1 cellular context compared by ENCODE assay signal in the genomic region with DNA sequence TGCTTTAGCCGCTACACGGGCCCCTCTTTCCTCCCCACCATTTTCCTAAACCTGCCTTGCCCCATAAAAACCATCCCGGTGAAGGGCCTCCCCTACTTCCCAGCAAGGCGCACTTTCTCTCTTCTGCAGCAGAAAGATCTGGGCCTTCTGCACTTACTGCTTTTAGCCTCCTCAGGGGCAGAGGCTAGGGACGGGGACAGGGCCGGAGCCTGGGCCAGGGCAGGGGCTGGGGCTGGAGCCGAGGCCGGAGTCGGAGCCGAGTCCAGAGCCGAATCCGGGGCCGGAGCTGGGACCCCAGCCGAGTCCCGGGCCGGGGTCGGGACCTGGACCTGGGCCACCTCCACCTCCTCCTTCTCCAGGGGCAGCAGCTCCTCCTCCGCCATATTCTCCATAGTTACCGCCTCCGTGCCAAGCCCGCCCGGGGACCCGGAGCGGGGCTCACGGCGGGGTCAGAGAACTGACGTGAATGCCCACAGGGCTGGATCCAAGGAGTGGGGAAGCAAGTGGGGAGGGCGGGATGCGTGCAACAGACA.
TF ChIP-seq lines count a peak whose summit lies in the region.

No MANE protein-coding gene starts in this region.

TF ChIP-seq in K562, 482 proteins besides CTCF, POLR2A, EP300 and RAD21 (continued from another document and continues in another):
- TF ChIP-seq, protein P1, sequence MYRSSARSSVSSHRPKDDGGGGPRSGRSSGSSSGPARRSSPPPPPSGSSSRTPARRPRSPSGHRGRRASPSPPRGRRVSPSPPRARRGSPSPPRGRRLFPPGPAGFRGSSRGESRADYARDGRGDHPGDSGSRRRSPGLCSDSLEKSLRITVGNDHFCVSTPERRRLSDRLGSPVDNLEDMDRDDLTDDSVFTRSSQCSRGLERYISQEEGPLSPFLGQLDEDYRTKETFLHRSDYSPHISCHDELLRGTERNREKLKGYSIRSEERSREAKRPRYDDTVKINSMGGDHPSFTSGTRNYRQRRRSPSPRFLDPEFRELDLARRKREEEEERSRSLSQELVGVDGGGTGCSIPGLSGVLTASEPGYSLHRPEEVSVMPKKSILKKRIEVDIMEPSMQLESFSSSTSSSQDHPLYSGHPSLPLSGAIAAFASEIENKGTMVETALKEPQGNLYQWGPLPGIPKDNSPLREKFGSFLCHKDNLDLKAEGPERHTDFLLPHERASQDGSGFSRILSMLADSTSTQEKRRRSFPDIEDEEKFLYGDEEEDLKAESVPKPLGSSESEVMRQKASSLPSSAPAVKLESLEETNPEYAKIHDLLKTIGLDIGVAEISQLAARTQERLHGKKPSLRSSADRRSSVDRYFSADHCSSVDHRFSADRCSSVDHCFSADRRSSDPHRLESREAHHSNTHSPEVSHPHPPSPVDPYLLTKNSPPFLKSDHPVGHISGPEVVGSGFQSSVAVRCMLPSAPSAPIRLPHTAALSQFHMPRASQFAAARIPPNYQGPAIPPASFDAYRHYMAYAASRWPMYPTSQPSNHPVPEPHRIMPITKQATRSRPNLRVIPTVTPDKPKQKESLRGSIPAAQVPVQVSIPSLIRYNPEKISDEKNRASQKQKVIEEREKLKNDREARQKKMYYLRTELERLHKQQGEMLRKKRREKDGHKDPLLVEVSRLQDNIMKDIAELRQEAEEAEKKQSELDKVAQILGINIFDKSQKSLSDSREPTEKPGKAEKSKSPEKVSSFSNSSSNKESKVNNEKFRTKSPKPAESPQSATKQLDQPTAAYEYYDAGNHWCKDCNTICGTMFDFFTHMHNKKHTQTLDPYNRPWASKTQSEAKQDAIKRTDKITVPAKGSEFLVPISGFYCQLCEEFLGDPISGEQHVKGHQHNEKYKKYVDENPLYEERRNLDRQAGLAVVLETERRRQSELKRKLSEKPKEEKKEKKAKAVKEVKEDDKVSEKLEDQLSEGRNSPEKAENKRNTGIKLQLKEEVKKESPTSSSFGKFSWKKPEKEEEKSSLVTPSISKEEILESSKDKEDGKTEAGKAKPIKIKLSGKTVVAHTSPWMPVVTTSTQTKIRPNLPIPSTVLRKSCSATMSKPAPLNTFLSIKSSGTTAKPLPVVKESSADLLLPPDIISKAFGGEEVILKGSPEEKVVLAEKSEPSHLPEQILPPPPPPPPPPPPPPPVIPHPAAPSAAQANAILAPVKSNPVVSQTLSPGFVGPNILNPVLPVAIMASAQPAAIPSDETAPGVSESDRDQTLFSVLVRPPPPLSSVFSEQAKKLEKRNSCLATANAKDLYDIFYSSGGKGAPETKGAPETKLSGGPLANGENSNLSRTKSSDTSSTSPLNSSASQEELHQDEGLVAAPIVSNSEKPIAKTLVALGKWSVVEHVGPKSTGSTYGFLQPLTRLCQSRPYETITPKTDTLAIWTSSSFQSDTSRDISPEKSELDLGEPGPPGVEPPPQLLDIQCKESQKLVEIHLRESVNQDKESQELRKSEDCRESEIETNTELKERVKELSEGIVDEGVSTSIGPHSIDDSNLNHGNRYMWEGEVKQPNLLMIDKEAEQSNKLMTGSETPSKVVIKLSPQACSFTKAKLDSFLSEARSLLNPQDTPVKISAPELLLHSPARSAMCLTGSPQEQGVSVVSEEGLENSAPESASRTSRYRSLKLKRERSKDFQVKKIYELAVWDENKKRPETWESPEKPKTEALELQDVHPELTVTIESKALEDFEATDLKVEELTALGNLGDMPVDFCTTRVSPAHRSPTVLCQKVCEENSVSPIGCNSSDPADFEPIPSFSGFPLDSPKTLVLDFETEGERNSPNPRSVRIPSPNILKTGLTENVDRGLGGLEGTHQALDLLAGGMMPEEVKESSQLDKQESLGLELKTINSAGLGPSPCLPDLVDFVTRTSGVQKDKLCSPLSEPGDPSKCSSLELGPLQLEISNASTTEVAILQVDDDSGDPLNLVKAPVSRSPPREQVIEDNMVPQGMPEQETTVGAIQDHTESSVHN (IDR thresholded peaks at IDR 0.05; ENCODE audit: borderline replicate concordance in 1 of 2, low read depth in 1 of 2): no peak
- TF ChIP-seq, protein P2, sequence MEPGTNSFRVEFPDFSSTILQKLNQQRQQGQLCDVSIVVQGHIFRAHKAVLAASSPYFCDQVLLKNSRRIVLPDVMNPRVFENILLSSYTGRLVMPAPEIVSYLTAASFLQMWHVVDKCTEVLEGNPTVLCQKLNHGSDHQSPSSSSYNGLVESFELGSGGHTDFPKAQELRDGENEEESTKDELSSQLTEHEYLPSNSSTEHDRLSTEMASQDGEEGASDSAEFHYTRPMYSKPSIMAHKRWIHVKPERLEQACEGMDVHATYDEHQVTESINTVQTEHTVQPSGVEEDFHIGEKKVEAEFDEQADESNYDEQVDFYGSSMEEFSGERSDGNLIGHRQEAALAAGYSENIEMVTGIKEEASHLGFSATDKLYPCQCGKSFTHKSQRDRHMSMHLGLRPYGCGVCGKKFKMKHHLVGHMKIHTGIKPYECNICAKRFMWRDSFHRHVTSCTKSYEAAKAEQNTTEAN (CRISPR knock-in tag; IDR thresholded peaks at IDR 0.05): no peak; the same call in 1 of the 2 replicates
- TF ChIP-seq ZNF224 (CRISPR knock-in tag; IDR thresholded peaks at IDR 0.05) (no peak; the same call in 1 of the 2 replicates), ZNF586 (CRISPR knock-in tag; conservative IDR thresholded peaks at IDR 0.05) (no peak), ZNF76 (CRISPR knock-in tag; IDR thresholded peaks at IDR 0.05; ENCODE audit: borderline replicate concordance) (peak; percentile 33; the same call in 1 of the 2 replicates), ARID1B (IDR thresholded peaks at IDR 0.05) (no peak), NCOA6 (IDR thresholded peaks at IDR 0.05) (no peak), FOS (IDR thresholded peaks at IDR 0.05; ENCODE audit: extremely low read depth, insufficient read length) (no peak), DACH1 (IDR thresholded peaks at IDR 0.05; ENCODE audit: partially characterized antibody) (no peak), MXI1 (IDR thresholded peaks at IDR 0.05; ENCODE audit: low read depth, low read length) (no peak), NFE2L1 (tag; IDR thresholded peaks at IDR 0.05; ENCODE audit: borderline replicate concordance, low read depth) (no peak), MEF2A (IDR thresholded peaks at IDR 0.05; ENCODE audit: control insufficient read depth, low read depth, low read length) (no peak), KAT8 (IDR thresholded peaks at IDR 0.05; ENCODE audit: low read depth) (no peak), ZNF253 (CRISPR knock-in tag; conservative IDR thresholded peaks at IDR 0.05) (no peak), ILK (tag; IDR thresholded peaks at IDR 0.05; ENCODE audit: borderline replicate concordance, low read depth) (no peak), TAF1 (IDR thresholded peaks at IDR 0.05; ENCODE audit: control insufficient read depth, extremely low read depth, insufficient read depth, low read length, severe bottlenecking) (no peak), ZNF263 (CRISPR knock-in tag; IDR thresholded peaks at IDR 0.05; ENCODE audit: borderline replicate concordance) (no peak), MAZ (CRISPR knock-in tag; conservative IDR thresholded peaks at IDR 0.05 in 1 of 2, IDR thresholded peaks at IDR 0.05 in 1 of 2) (no peak; a peak in 1 of 4 replicates), ZNF695 (CRISPR knock-in tag; IDR thresholded peaks at IDR 0.05) (no peak), TRIM24 (IDR thresholded peaks at IDR 0.05) (no peak), ZNF217 (CRISPR knock-in tag; IDR thresholded peaks at IDR 0.05) (no peak), ADNP (tag; IDR thresholded peaks at IDR 0.05) (no peak), L3MBTL2 (IDR thresholded peaks at IDR 0.05) (no peak), RHOXF2B (CRISPR knock-in tag; conservative IDR thresholded peaks at IDR 0.05) (no peak), ZNF431 (CRISPR knock-in tag; IDR thresholded peaks at IDR 0.05) (0 out of 2 replicates have a peak, but pooled peaks have one; percentile 39), NONO (IDR thresholded peaks at IDR 0.05; ENCODE audit: low read depth in 2 of 2, low read length in 1 of 2) (no peak)
- TF ChIP-seq, protein P3, sequence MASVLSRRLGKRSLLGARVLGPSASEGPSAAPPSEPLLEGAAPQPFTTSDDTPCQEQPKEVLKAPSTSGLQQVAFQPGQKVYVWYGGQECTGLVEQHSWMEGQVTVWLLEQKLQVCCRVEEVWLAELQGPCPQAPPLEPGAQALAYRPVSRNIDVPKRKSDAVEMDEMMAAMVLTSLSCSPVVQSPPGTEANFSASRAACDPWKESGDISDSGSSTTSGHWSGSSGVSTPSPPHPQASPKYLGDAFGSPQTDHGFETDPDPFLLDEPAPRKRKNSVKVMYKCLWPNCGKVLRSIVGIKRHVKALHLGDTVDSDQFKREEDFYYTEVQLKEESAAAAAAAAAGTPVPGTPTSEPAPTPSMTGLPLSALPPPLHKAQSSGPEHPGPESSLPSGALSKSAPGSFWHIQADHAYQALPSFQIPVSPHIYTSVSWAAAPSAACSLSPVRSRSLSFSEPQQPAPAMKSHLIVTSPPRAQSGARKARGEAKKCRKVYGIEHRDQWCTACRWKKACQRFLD (CRISPR knock-in tag; IDR thresholded peaks at IDR 0.05): no peak
- TF ChIP-seq, protein P4, sequence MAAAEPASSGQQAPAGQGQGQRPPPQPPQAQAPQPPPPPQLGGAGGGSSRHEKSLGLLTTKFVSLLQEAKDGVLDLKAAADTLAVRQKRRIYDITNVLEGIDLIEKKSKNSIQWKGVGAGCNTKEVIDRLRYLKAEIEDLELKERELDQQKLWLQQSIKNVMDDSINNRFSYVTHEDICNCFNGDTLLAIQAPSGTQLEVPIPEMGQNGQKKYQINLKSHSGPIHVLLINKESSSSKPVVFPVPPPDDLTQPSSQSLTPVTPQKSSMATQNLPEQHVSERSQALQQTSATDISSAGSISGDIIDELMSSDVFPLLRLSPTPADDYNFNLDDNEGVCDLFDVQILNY (CRISPR knock-in tag; IDR thresholded peaks at IDR 0.05): 0 out of 2 replicates have a peak, but pooled peaks have one; percentile 3
- TF ChIP-seq, protein P5, sequence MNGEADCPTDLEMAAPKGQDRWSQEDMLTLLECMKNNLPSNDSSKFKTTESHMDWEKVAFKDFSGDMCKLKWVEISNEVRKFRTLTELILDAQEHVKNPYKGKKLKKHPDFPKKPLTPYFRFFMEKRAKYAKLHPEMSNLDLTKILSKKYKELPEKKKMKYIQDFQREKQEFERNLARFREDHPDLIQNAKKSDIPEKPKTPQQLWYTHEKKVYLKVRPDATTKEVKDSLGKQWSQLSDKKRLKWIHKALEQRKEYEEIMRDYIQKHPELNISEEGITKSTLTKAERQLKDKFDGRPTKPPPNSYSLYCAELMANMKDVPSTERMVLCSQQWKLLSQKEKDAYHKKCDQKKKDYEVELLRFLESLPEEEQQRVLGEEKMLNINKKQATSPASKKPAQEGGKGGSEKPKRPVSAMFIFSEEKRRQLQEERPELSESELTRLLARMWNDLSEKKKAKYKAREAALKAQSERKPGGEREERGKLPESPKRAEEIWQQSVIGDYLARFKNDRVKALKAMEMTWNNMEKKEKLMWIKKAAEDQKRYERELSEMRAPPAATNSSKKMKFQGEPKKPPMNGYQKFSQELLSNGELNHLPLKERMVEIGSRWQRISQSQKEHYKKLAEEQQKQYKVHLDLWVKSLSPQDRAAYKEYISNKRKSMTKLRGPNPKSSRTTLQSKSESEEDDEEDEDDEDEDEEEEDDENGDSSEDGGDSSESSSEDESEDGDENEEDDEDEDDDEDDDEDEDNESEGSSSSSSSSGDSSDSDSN (IDR thresholded peaks at IDR 0.05; ENCODE audit: borderline replicate concordance in 1 of 2, low read depth in 2 of 2, low read length in 2 of 2): peak; percentile 41 to 73; a peak in 1 of 4 replicates
- TF ChIP-seq, protein P6, sequence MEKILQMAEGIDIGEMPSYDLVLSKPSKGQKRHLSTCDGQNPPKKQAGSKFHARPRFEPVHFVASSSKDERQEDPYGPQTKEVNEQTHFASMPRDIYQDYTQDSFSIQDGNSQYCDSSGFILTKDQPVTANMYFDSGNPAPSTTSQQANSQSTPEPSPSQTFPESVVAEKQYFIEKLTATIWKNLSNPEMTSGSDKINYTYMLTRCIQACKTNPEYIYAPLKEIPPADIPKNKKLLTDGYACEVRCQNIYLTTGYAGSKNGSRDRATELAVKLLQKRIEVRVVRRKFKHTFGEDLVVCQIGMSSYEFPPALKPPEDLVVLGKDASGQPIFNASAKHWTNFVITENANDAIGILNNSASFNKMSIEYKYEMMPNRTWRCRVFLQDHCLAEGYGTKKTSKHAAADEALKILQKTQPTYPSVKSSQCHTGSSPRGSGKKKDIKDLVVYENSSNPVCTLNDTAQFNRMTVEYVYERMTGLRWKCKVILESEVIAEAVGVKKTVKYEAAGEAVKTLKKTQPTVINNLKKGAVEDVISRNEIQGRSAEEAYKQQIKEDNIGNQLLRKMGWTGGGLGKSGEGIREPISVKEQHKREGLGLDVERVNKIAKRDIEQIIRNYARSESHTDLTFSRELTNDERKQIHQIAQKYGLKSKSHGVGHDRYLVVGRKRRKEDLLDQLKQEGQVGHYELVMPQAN (IDR thresholded peaks at IDR 0.05; ENCODE audit: borderline replicate concordance): no peak
- TF ChIP-seq, protein P7, sequence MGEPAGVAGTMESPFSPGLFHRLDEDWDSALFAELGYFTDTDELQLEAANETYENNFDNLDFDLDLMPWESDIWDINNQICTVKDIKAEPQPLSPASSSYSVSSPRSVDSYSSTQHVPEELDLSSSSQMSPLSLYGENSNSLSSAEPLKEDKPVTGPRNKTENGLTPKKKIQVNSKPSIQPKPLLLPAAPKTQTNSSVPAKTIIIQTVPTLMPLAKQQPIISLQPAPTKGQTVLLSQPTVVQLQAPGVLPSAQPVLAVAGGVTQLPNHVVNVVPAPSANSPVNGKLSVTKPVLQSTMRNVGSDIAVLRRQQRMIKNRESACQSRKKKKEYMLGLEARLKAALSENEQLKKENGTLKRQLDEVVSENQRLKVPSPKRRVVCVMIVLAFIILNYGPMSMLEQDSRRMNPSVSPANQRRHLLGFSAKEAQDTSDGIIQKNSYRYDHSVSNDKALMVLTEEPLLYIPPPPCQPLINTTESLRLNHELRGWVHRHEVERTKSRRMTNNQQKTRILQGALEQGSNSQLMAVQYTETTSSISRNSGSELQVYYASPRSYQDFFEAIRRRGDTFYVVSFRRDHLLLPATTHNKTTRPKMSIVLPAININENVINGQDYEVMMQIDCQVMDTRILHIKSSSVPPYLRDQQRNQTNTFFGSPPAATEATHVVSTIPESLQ (CRISPR knock-in tag; IDR thresholded peaks at IDR 0.05): 0 out of 2 replicates have a peak, but pooled peaks have one; percentile 11
- TF ChIP-seq, protein P8, sequence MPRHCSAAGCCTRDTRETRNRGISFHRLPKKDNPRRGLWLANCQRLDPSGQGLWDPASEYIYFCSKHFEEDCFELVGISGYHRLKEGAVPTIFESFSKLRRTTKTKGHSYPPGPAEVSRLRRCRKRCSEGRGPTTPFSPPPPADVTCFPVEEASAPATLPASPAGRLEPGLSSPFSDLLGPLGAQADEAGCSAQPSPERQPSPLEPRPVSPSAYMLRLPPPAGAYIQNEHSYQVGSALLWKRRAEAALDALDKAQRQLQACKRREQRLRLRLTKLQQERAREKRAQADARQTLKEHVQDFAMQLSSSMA (CRISPR knock-in tag; IDR thresholded peaks at IDR 0.05): no peak
- TF ChIP-seq, protein P9, sequence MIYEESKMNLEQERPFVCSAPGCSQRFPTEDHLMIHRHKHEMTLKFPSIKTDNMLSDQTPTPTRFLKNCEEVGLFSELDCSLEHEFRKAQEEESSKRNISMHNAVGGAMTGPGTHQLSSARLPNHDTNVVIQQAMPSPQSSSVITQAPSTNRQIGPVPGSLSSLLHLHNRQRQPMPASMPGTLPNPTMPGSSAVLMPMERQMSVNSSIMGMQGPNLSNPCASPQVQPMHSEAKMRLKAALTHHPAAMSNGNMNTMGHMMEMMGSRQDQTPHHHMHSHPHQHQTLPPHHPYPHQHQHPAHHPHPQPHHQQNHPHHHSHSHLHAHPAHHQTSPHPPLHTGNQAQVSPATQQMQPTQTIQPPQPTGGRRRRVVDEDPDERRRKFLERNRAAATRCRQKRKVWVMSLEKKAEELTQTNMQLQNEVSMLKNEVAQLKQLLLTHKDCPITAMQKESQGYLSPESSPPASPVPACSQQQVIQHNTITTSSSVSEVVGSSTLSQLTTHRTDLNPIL (CRISPR knock-in tag; IDR thresholded peaks at IDR 0.05): no peak
